In the genomic region with DNA sequence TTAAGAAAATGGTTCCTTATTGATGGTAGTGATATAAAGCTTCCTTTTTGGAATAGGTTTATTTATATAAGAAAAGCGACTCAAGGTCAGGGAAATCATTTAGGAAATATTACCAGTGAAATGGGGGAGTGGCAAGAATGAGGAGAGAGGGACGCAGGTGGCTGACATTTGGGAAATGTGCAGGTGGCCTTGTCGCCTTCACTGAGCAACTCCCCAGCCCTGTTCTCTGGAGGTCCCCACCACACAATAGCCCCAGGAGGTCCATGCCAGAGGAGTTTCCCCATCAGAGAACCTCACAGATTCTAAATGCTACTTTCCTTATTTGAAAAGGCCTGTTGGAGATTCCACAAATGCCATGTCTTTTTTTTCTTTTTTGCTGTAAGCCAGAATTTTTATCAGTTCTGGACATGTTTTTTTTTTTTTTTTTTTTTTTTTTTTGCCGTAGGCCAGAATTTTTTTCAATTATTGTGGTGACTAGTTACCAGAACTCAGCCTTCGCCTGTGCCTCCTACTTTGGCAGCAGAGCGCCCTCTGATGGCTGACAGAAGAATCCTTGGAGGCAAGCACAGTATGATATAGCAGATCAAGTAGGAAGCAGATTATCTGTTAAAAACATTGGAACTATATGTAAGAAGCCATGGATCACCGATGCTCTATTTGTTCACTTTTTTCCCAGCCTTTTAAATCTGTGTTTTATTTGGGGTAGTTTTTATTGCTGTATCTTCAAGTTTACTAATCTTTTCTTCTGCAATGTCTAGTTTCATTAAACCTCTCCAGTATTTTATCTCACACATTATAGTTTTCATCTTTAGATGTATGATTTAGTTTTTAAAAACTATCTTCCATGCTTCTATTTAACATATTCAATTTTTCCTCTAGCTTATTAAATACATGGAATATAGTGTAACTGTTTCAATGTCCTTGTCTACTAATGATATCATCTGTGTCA, we compare ENCODE assay signal across 1 cellular context.
A peak's percentile ranks its signal among the peaks of the same experiment; 100 is the strongest.
TF ChIP-seq lines count a peak whose summit lies in the region.

No MANE protein-coding gene starts in this region.

TF ChIP-seq in HepG2, 621 proteins besides CTCF, POLR2A, EP300 and RAD21:
- TF ChIP-seq STAG1 (CRISPR knock-in tag; IDR thresholded peaks at IDR 0.05): peak; percentile 64
- TF ChIP-seq ZNF44 (CRISPR knock-in tag; IDR thresholded peaks at IDR 0.05): no peak
- no peak for TF ChIP-seq MAF1 (CRISPR knock-in tag; IDR thresholded peaks at IDR 0.05; ENCODE audit: borderline replicate concordance)
- no peak for TF ChIP-seq ZNF598 (CRISPR knock-in tag; IDR thresholded peaks at IDR 0.05; ENCODE audit: borderline replicate concordance)
- TF ChIP-seq, protein P1, sequence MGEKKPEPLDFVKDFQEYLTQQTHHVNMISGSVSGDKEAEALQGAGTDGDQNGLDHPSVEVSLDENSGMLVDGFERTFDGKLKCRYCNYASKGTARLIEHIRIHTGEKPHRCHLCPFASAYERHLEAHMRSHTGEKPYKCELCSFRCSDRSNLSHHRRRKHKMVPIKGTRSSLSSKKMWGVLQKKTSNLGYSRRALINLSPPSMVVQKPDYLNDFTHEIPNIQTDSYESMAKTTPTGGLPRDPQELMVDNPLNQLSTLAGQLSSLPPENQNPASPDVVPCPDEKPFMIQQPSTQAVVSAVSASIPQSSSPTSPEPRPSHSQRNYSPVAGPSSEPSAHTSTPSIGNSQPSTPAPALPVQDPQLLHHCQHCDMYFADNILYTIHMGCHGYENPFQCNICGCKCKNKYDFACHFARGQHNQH (CRISPR knock-in tag; IDR thresholded peaks at IDR 0.05): no peak
- peak; percentile 39; the same call in 1 of the 2 replicates for TF ChIP-seq SMC3 (IDR thresholded peaks at IDR 0.05; ENCODE audit: low read length)
- no peak for TF ChIP-seq SNAI1 (CRISPR knock-in tag; IDR thresholded peaks at IDR 0.05; ENCODE audit: borderline replicate concordance)
- no peak for TF ChIP-seq HNRNPL (IDR thresholded peaks at IDR 0.05; ENCODE audit: low read depth, low read length)
- no peak for TF ChIP-seq NR2F6 (IDR thresholded peaks at IDR 0.05)
- TF ChIP-seq NR2F6 (CRISPR knock-in tag; IDR thresholded peaks at IDR 0.05): no peak
- no peak for TF ChIP-seq ZMYM4 (CRISPR knock-in tag; IDR thresholded peaks at IDR 0.05)
- no peak for TF ChIP-seq CAMTA2 (CRISPR knock-in tag; IDR thresholded peaks at IDR 0.05; ENCODE audit: borderline replicate concordance)
